ENCODE assay signal across 23 cellular contexts in genomic region chr12:65998031-65998430, GRCh38.
"Had no signal": no experiment of that assay in that cellular context is flagged by ENCODE, and none has a peak within 500 bp of the region (broad histone marks: within the 10 kb centered on the region; RNA-seq: fewer than 3 reads in every experiment).

No MANE protein-coding gene starts in this region.

- ATAC-seq: activated CD8-positive, alpha-beta T cell treated with anti-CD3 and anti-CD28 coated beads, Interleukin-2, amount 10 ng/mL, durations not matched to agents 7 days and 5 days; Panc1; Right ventricle myocardium inferior had no signal

- H3K36me3 ChIP-seq: ascending aorta had no signal

- H3K27me3 ChIP-seq: ascending aorta had no signal

- H3K27ac ChIP-seq: ascending aorta, KMS-11 had no signal

- H3K9me3 ChIP-seq: ascending aorta had no signal

- DNase-seq: activated CD4-positive, alpha-beta T cell treated with anti-CD3 and anti-CD28 coated beads, Interleukin-2, amount 10 ng/mL, durations not matched to agents 24 days and 14 days; activated CD4-positive, alpha-beta T cell treated with anti-CD3 and anti-CD28 coated beads, Interleukin-2, amount 50 U/mL, for 4 hours; activated CD8-positive, alpha-beta T cell treated with anti-CD3 and anti-CD28 coated beads, Interleukin-2, amount 10 ng/mL, durations not matched to agents 7 days and 5 days; activated gamma-delta T cell; activated naive CD4-positive, alpha-beta T cell treated with Interleukin-2 at 50 U/mL for 16 hours; activated naive CD8-positive, alpha-beta T cell treated with anti-CD3 and anti-CD28 coated beads, Interleukin-2, amount 10 ng/mL, durations not matched to agents 7 days and 5 days; activated T-cell treated with anti-CD3 and anti-CD28 coated beads, Interleukin-2, amount 50 U/mL, for 24 hours; amygdala; NCI-H1092 treated with DMSO at 0.1 percent for 48 hours; NCI-H1417 treated with DMSO at 0.1 percent for 48 hours; NCI-H187 treated with DMSO at 0.1 percent for 48 hours; NCI-H2081; NCI-H2171 treated with DMSO at 0.1 percent for 48 hours; NCI-H2227 treated with DMSO at 0.1 percent for 48 hours; NCI-H446 treated with DMSO at 0.1 percent for 48 hours; NCI-H524; NCI-H69; SIG-M5; T1000 had no signal

- H3K4me3 ChIP-seq: ascending aorta had no signal

- H3K4me1 ChIP-seq: ascending aorta had no signal
